Comparison of ENCODE assay signal across 8 cellular contexts in genomic region chr6:14711056-14711703, GRCh38.
DNase-seq lines count a peak whose midpoint lies in the region; ATAC-seq and TF ChIP-seq lines count a peak whose summit lies in the region.

No MANE protein-coding gene starts in this region.

- H3K9me3 ChIP-seq in SJCRH30 (replicated peaks), result no peaks in the 10 kb centered on the region

- no peak overlapping the region for H3K27ac ChIP-seq in SJCRH30
- peak overlapping the region; percentile 88 for H3K27ac ChIP-seq in brain microvascular endothelial cell

- in situ Hi-C loops in brain microvascular endothelial cell (cut with HindIII; ENCODE audit: low pct_ligation_motif_present, low sequenced_read_pairs), result no loop called here

- no peaks in the 10 kb centered on the region for H3K4me1 ChIP-seq in SJCRH30

- no peak overlapping the region for H3K4me3 ChIP-seq in SJCRH30
- H3K4me3 ChIP-seq in brain microvascular endothelial cell (ENCODE audit: low read depth, low read length), result no peak overlapping the region

- H3K36me3 ChIP-seq in SJCRH30 (no peaks in the 10 kb centered on the region), brain microvascular endothelial cell (replicated peaks) (no peaks in the 10 kb centered on the region)

- TF ChIP-seq CTCF in brain microvascular endothelial cell (IDR thresholded peaks at IDR 0.05; ENCODE audit: low read depth, low read length, missing control alignments), result peak; percentile 97

- H3K27me3 ChIP-seq in SJCRH30 (no peaks in the 10 kb centered on the region), brain microvascular endothelial cell (replicated peaks) (no peaks in the 10 kb centered on the region)

- DNase-seq in EL (peak; percentile 91), SJCRH30 (peak; percentile 45 to 65), brain microvascular endothelial cell (peak; percentile 97), middle frontal gyrus (ENCODE audit: extremely low spot score, low spot score) (peak; percentile 11), cerebellum (ENCODE audit: low spot score) (no peak)

- ATAC-seq in HG03571 (IDR thresholded peaks at IDR 0.05; ENCODE audit: unreplicated experiment), result peak; percentile 68
- ATAC-seq in HG02763 (IDR thresholded peaks at IDR 0.05; ENCODE audit: unreplicated experiment), result no peak
- no peak for ATAC-seq in GM18867 (IDR thresholded peaks at IDR 0.05; ENCODE audit: unreplicated experiment)
